ENCODE assay signal across 33 cellular contexts in genomic region chr5:58341485-58341884, GRCh38.
"Had no signal": no experiment of that assay in that cellular context is flagged by ENCODE, and none has a peak within 500 bp of the region (broad histone marks: within the 10 kb centered on the region; RNA-seq: fewer than 3 reads in every experiment).

No MANE protein-coding gene starts in this region.

- H3K4me3 ChIP-seq: body of pancreas, colonic mucosa, gastrocnemius medialis, heart left ventricle had no signal

- H3K36me3 ChIP-seq: colonic mucosa, gastrocnemius medialis, heart left ventricle, WERI-Rb-1 had no signal

- H3K27ac ChIP-seq: body of pancreas, colonic mucosa, epithelial cell of prostate, gastrocnemius medialis, heart left ventricle, WERI-Rb-1 had no signal

- DNase-seq: activated CD4-positive, alpha-beta memory T cell treated with anti-CD3 and anti-CD28 coated beads for 36 hours; activated CD4-positive, alpha-beta T cell treated with anti-CD3 and anti-CD28 coated beads for 36 hours; activated CD4-positive, alpha-beta T cell treated with anti-CD3 and anti-CD28 coated beads, Interleukin-2, amount 10 ng/mL, durations not matched to agents 24 days and 14 days; activated CD4-positive, CD25-positive, alpha-beta regulatory T cell; activated CD4-positive, CD25-positive, alpha-beta regulatory T cell treated with anti-CD3 and anti-CD28 coated beads, Interleukin-2, amount 50 U/mL, for 72 hours; activated CD8-positive, alpha-beta memory T cell treated with anti-CD3 and anti-CD28 coated beads, Interleukin-2, amount 10 ng/mL, durations not matched to agents 7 days and 5 days; activated CD8-positive, alpha-beta memory T cell treated with anti-CD3 and anti-CD28 coated beads, Interleukin-2, amount 50 U/mL, for 48 hours; activated CD8-positive, alpha-beta T cell treated with anti-CD3 and anti-CD28 coated beads, Interleukin-2, amount 10 ng/mL, durations not matched to agents 7 days and 5 days; activated gamma-delta T cell; activated naive CD4-positive, alpha-beta T cell; activated naive CD4-positive, alpha-beta T cell treated with anti-CD3 and anti-CD28 coated beads, Interleukin-2, amount 10 ng/mL, durations not matched to agents 7 days and 5 days; activated naive CD8-positive, alpha-beta T cell treated with anti-CD3 and anti-CD28 coated beads, Interleukin-2, amount 10 ng/mL, durations not matched to agents 7 days and 5 days; activated T-cell treated with anti-CD3 and anti-CD28 coated beads for 4 hours; activated T-cell treated with anti-CD3 and anti-CD28 coated beads, Interleukin-2, amount 50 U/mL, for 24 hours; activated T-cell treated with anti-CD3 and anti-CD28 coated beads, Interleukin-2, amount 50 U/mL, for 72 hours; amygdala; aorta; body of pancreas; caudate nucleus; colonic mucosa; effector CD8-positive, alpha-beta T cell; foreskin fibroblast; gastrocnemius medialis; glutamatergic neuron; heart left ventricle; T-helper 1 cell; T-helper 17 cell; T1000; WERI-Rb-1 had no signal

- FAIRE-seq: endothelial cell of umbilical vein had no signal

- H3K4me1 ChIP-seq: body of pancreas, colonic mucosa, gastrocnemius medialis, heart left ventricle had no signal

- H3K9me3 ChIP-seq: body of pancreas, colonic mucosa, gastrocnemius medialis had no signal

- H3K27me3 ChIP-seq: body of pancreas, colonic mucosa, gastrocnemius medialis, heart left ventricle had no signal

- ATAC-seq: activated CD4-positive, alpha-beta T cell treated with anti-CD3 and anti-CD28 coated beads for 36 hours; activated CD8-positive, alpha-beta memory T cell treated with anti-CD3 and anti-CD28 coated beads, Interleukin-2, amount 10 ng/mL, durations not matched to agents 7 days and 5 days; activated CD8-positive, alpha-beta T cell treated with anti-CD3 and anti-CD28 coated beads, Interleukin-2, amount 10 ng/mL, durations not matched to agents 7 days and 5 days; activated naive CD4-positive, alpha-beta T cell treated with anti-CD3 and anti-CD28 coated beads, Interleukin-2, amount 50 U/mL, for 72 hours; activated T-cell treated with anti-CD3 and anti-CD28 coated beads, Interleukin-2, amount 50 U/mL, for 72 hours; body of pancreas; esophagus mucosa; gastrocnemius medialis; heart left ventricle; T-helper 17 cell had no signal
